In the genomic region with DNA sequence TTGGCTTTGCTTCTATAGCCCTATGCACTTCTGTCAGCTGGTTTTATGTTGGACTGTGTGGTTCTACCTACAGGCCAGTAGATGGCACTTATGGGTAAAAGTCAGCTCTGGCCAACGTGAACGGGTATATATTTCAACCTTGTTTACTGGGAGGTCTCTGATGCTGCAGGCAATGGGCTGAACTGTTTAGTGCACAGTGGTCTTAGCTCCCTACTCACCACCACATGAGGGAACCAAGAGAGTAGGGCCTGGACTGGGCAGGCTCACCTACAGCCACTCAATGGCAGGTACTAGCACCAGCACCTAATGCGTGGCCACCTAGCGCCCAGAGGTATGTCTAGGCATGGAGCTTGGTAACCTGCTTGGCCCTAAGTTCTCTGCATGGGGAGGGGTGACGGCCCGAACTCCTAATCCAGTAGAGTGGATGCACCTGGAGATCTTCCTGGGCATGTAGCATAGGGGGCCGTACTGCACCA, we compare ENCODE assay signal across 8 cellular contexts.
A peak's percentile ranks its signal among the peaks of the same experiment; 100 is the strongest.
DNase-seq lines count a peak whose midpoint lies in the region; ATAC-seq and TF ChIP-seq lines count a peak whose summit lies in the region.

No MANE protein-coding gene starts in this region.

- no peak overlapping the region for H3K4me3 ChIP-seq in adrenal gland
- H3K4me3 ChIP-seq in naive thymus-derived CD4-positive, alpha-beta T cell (ENCODE audit: low read length) = no peak overlapping the region

- no peak overlapping the region for H3K4me3 Mint-ChIP-seq in naive thymus-derived CD4-positive, alpha-beta T cell

- peak in 4 of 6 experiments; percentile 9 to 35 (median 28) for TF ChIP-seq CTCF in adrenal gland (IDR thresholded peaks at IDR 0.05)

- no peak overlapping the region for H3K27ac ChIP-seq in adrenal gland
- no peak overlapping the region for H3K27ac ChIP-seq in naive thymus-derived CD4-positive, alpha-beta T cell (ENCODE audit: low read depth, low read length)

- H3K27me3 Mint-ChIP-seq in naive thymus-derived CD4-positive, alpha-beta T cell = no peaks in the 10 kb centered on the region

- peaks cover 0 to 5% (median 0%) of the 10 kb centered on the region in 3 donors for H3K9me3 ChIP-seq in adrenal gland (replicated peaks in 1 of 3)
- H3K9me3 ChIP-seq in naive thymus-derived CD4-positive, alpha-beta T cell (ENCODE audit: control insufficient read depth in 2 of 3, low read length in 3 of 3) = no peaks in the 10 kb centered on the region

- no peaks in the 10 kb centered on the region for H3K27me3 ChIP-seq in adrenal gland
- no peaks in the 10 kb centered on the region for H3K27me3 ChIP-seq in naive thymus-derived CD4-positive, alpha-beta T cell (ENCODE audit: control insufficient read depth in 2 of 2, insufficient read depth in 2 of 2, low read length in 2 of 2)

- peaks cover 0 to 13% (median 0%) of the 10 kb centered on the region in 11 donors for H3K9me3 Mint-ChIP-seq in naive thymus-derived CD4-positive, alpha-beta T cell

- no peaks in the 10 kb centered on the region for H3K36me3 ChIP-seq in adrenal gland (replicated peaks in 1 of 2)
- H3K36me3 ChIP-seq in naive thymus-derived CD4-positive, alpha-beta T cell (ENCODE audit: control insufficient read depth in 2 of 3, insufficient read depth in 3 of 3, low read length in 3 of 3) = no peaks in the 10 kb centered on the region

- no peak overlapping the region for H3K27ac Mint-ChIP-seq in naive thymus-derived CD4-positive, alpha-beta T cell

- H3K36me3 Mint-ChIP-seq in naive thymus-derived CD4-positive, alpha-beta T cell = peaks cover 0 to 6% (median 0%) of the 10 kb centered on the region in 5 donors

- DNase-seq in left cardiac atrium (no peak), Right ventricle myocardium inferior (ENCODE audit: missing footprints) (no peak), NCI-H1092 (lab: John Stamatoyannopoulos, UW) (peak; percentile 77), adrenal gland (no peak), GM19240 (ENCODE audit: insufficient read length, low spot score) (no peak)
- peak in 3 of 9 donors; percentile 1 to 9 (median 7) for DNase-seq in naive thymus-derived CD4-positive, alpha-beta T cell
- DNase-seq in stimulated activated CD4-positive, alpha-beta T cell treated with anti-CD3 and anti-CD28 coated beads, Interleukin-15, amount 100 ng/mL, for 24 hours = no peak

- whole genome bisulfite sequencing in adrenal gland, 4 donors = 58 to 79% (median 68%) methylated on average over 4 to 7 of the region's 7 CpGs

- no peaks in the 10 kb centered on the region for H3K4me1 ChIP-seq in adrenal gland (replicated peaks in 1 of 2)
- H3K4me1 ChIP-seq in naive thymus-derived CD4-positive, alpha-beta T cell (ENCODE audit: control insufficient read depth in 2 of 2, insufficient read depth in 2 of 2, low read length in 2 of 2) = no peaks in the 10 kb centered on the region

- TF ChIP-seq POLR2A in adrenal gland (IDR thresholded peaks at IDR 0.05) = no peak

- CTCF ChIA-PET in naive thymus-derived CD4-positive, alpha-beta T cell (lab: Charles Lee) = interaction anchor here (1.1 kb wide), 1 partner anchor 9 kb away, joined by 3 read pairs; no protein-coding TSS in a partner anchor

- peaks cover 0 to 4% (median 0%) of the 10 kb centered on the region in 7 donors for H3K4me1 Mint-ChIP-seq in naive thymus-derived CD4-positive, alpha-beta T cell

- ATAC-seq in left cardiac atrium (peak; percentile 27 to 30), Right ventricle myocardium inferior (no peak), HG02588 (IDR thresholded peaks at IDR 0.05; ENCODE audit: unreplicated experiment) (peak; percentile 69)
- ATAC-seq in naive thymus-derived CD4-positive, alpha-beta T cell = peak; percentile 29

- intact Hi-C loops in left cardiac atrium (cut with DNase I) = no loop called here
- intact Hi-C loops in Right ventricle myocardium inferior (cut with DNase I) = no loop called here
- intact Hi-C loops in adrenal gland (cut with DNase I) = no loop called here
- intact Hi-C loops in naive thymus-derived CD4-positive, alpha-beta T cell (cut with micrococcal nuclease) = loop anchor here in 1 of 2 donors (1.0 kb wide), 1 partner anchor 614 kb away; no protein-coding TSS in a partner anchor

- POLR2A ChIA-PET in naive thymus-derived CD4-positive, alpha-beta T cell (lab: Charles Lee) = no interaction called here
